In the genomic region with DNA sequence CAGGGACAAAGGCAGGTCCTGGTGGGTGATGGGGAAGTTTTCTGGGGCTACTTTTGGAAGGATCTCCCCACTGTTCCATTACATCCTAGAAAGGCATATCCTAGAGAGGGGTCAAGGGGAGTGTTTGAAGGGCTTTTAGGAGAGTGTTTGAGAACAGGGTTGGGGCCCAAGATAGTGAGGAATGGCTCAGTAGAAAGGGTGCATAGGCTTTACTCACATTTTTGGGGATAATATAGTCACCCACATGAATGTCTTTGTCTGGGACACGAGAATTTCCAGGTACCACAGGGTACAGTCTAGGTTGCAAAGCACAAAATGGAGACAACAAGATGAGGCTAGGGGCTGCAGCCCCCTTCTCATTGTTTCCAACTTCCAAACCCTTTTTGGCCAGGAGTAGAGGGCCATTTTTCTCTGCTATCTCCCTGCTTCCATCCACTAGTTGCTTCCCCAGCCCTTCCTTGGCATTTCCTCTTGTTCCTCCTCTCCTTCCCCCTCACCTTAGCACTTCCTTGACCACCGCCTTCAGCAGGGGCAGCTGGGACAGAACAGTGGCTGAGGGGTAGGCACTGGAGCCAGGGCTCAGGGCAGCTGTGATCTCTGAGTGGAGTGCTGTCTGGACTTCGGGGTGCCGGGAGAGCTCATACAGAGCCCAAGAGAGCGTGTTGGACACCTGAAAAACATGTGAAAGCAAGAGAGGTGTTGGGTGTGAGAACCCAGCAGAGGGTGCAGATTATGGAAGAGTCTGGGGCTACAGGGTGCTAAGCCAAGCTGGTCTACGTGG, we compare ENCODE assay signal across 2 cellular contexts.
TF ChIP-seq lines count a peak whose summit lies in the region.

No MANE protein-coding gene starts in this region.

TF ChIP-seq in HCT116, 20 proteins besides CTCF, POLR2A, EP300 and RAD21:
- TF ChIP-seq SRF (IDR thresholded peaks at IDR 0.05; ENCODE audit: low read depth) (no peak), POLR2AphosphoS5 (IDR thresholded peaks at IDR 0.05; ENCODE audit: low read depth, low read length) (no peak), YY1 (IDR thresholded peaks at IDR 0.05; ENCODE audit: extremely low read depth, insufficient replicate concordance, low read depth, low read length) (no peak), CBX3 (IDR thresholded peaks at IDR 0.05; ENCODE audit: low read depth) (no peak), EGR1 (IDR thresholded peaks at IDR 0.05; ENCODE audit: low read depth) (no peak), JUND (IDR thresholded peaks at IDR 0.05) (no peak), ZNF274 (IDR thresholded peaks at IDR 0.05; ENCODE audit: low read depth, low read length) (no peak)
- TF ChIP-seq, protein P1, sequence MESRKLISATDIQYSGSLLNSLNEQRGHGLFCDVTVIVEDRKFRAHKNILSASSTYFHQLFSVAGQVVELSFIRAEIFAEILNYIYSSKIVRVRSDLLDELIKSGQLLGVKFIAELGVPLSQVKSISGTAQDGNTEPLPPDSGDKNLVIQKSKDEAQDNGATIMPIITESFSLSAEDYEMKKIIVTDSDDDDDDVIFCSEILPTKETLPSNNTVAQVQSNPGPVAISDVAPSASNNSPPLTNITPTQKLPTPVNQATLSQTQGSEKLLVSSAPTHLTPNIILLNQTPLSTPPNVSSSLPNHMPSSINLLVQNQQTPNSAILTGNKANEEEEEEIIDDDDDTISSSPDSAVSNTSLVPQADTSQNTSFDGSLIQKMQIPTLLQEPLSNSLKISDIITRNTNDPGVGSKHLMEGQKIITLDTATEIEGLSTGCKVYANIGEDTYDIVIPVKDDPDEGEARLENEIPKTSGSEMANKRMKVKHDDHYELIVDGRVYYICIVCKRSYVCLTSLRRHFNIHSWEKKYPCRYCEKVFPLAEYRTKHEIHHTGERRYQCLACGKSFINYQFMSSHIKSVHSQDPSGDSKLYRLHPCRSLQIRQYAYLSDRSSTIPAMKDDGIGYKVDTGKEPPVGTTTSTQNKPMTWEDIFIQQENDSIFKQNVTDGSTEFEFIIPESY (IDR thresholded peaks at IDR 0.05; ENCODE audit: extremely low read depth, insufficient replicate concordance, low read length), result no peak

TF ChIP-seq in SK-N-SH, 30 proteins besides CTCF, POLR2A, EP300 and RAD21:
- TF ChIP-seq, protein P2, sequence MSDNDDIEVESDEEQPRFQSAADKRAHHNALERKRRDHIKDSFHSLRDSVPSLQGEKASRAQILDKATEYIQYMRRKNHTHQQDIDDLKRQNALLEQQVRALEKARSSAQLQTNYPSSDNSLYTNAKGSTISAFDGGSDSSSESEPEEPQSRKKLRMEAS (IDR thresholded peaks at IDR 0.05; ENCODE audit: low read depth), result no peak
- TF ChIP-seq, protein P3, sequence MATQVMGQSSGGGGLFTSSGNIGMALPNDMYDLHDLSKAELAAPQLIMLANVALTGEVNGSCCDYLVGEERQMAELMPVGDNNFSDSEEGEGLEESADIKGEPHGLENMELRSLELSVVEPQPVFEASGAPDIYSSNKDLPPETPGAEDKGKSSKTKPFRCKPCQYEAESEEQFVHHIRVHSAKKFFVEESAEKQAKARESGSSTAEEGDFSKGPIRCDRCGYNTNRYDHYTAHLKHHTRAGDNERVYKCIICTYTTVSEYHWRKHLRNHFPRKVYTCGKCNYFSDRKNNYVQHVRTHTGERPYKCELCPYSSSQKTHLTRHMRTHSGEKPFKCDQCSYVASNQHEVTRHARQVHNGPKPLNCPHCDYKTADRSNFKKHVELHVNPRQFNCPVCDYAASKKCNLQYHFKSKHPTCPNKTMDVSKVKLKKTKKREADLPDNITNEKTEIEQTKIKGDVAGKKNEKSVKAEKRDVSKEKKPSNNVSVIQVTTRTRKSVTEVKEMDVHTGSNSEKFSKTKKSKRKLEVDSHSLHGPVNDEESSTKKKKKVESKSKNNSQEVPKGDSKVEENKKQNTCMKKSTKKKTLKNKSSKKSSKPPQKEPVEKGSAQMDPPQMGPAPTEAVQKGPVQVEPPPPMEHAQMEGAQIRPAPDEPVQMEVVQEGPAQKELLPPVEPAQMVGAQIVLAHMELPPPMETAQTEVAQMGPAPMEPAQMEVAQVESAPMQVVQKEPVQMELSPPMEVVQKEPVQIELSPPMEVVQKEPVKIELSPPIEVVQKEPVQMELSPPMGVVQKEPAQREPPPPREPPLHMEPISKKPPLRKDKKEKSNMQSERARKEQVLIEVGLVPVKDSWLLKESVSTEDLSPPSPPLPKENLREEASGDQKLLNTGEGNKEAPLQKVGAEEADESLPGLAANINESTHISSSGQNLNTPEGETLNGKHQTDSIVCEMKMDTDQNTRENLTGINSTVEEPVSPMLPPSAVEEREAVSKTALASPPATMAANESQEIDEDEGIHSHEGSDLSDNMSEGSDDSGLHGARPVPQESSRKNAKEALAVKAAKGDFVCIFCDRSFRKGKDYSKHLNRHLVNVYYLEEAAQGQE (IDR thresholded peaks at IDR 0.05; ENCODE audit: low read depth, low read length), result no peak
- TF ChIP-seq, protein P4, sequence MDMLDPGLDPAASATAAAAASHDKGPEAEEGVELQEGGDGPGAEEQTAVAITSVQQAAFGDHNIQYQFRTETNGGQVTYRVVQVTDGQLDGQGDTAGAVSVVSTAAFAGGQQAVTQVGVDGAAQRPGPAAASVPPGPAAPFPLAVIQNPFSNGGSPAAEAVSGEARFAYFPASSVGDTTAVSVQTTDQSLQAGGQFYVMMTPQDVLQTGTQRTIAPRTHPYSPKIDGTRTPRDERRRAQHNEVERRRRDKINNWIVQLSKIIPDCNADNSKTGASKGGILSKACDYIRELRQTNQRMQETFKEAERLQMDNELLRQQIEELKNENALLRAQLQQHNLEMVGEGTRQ (IDR thresholded peaks at IDR 0.05; ENCODE audit: borderline replicate concordance, low read depth, low read length), result no peak
- TF ChIP-seq ELF1 (IDR thresholded peaks at IDR 0.05), result no peak
- no peak for TF ChIP-seq MXI1 (IDR thresholded peaks at IDR 0.05; ENCODE audit: low read depth, low read length)
- no peak for TF ChIP-seq TCF12 (IDR thresholded peaks at IDR 0.05)
- no peak for TF ChIP-seq FOXJ3 (CRISPR knock-in tag; IDR thresholded peaks at IDR 0.05)
- no peak for TF ChIP-seq NFIC (IDR thresholded peaks at IDR 0.05; ENCODE audit: borderline replicate concordance)
- TF ChIP-seq TEAD4 (IDR thresholded peaks at IDR 0.05; ENCODE audit: borderline replicate concordance, insufficient read depth), result no peak
- TF ChIP-seq, protein P5, sequence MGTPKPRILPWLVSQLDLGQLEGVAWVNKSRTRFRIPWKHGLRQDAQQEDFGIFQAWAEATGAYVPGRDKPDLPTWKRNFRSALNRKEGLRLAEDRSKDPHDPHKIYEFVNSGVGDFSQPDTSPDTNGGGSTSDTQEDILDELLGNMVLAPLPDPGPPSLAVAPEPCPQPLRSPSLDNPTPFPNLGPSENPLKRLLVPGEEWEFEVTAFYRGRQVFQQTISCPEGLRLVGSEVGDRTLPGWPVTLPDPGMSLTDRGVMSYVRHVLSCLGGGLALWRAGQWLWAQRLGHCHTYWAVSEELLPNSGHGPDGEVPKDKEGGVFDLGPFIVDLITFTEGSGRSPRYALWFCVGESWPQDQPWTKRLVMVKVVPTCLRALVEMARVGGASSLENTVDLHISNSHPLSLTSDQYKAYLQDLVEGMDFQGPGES (IDR thresholded peaks at IDR 0.05; ENCODE audit: low read depth, low read length), result no peak
- TF ChIP-seq, protein P1 (IDR thresholded peaks at IDR 0.05; ENCODE audit: borderline replicate concordance, low read depth), result no peak
- no peak for TF ChIP-seq FOSL2 (IDR thresholded peaks at IDR 0.05; ENCODE audit: borderline replicate concordance, low read depth)
- no peak for TF ChIP-seq FOXM1 (IDR thresholded peaks at IDR 0.05; ENCODE audit: low read depth)
- TF ChIP-seq JUND (IDR thresholded peaks at IDR 0.05), result no peak
- no peak for TF ChIP-seq RFX5 (IDR thresholded peaks at IDR 0.05; ENCODE audit: low read length)
- no peak for TF ChIP-seq GATA2 (CRISPR knock-in tag; IDR thresholded peaks at IDR 0.05)
